Comparison of ENCODE assay signal across 12 cellular contexts in the genomic region with DNA sequence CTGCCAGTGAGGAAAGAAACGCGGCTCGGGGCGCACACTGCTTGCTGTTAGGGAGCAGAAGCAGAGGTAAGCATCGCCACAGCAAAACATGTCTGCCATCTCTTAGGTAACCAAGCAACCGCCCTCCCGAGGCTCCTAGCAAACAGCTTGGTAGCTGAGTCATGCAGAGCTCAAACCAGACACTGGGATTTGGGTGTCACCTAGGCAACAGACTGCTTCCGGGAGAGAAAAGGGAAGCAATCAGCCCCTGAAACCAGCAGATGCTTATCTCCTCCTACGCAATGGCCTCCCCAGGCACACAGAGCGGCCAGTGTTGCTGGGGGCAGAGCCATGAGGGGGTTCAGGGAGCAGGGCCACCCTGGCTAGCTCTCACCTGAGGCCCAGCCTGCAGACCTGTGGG. TPM values are rescaled to one million over a fixed set of nuclear protein-coding genes. Genes with fewer than 3 reads are reported as not detected.
DNase-seq lines count a peak whose midpoint lies in the region; ATAC-seq and TF ChIP-seq lines count a peak whose summit lies in the region.
"Not testable (repeated sequence)": the region's sequence is repeated elsewhere in the genome, so short reads cannot be mapped to it uniquely, and the experiment has no call there.
"Had no signal": no experiment of that assay in that cellular context is flagged by ENCODE, and none has a peak within 500 bp of the region (broad histone marks: within the 10 kb centered on the region; RNA-seq: fewer than 3 reads in every experiment).

No MANE protein-coding gene starts in this region.

- H3K27ac Mint-ChIP-seq in T-helper 2 cell treated with Interferon-gamma antibody and Interleukin-4, amounts not matched to agents 5 μg/mL and 100 μg/mL, for 36 hours, result peak overlapping the region; percentile 75
- peak overlapping the region; percentile 55 for H3K27ac Mint-ChIP-seq in activated naive CD4-positive, alpha-beta T cell treated with anti-CD3 and anti-CD28 coated beads, Interleukin-2, amount 50 U/mL, for 24 hours

- H3K9me3 Mint-ChIP-seq in T-helper 2 cell treated with Interferon-gamma antibody and Interleukin-4, amounts not matched to agents 5 μg/mL and 100 μg/mL, for 36 hours; activated naive CD4-positive, alpha-beta T cell treated with anti-CD3 and anti-CD28 coated beads, Interleukin-2, amount 50 U/mL, for 24 hours: not testable (repeated sequence)

- not testable (repeated sequence) for TF ChIP-seq CTCF in AG10803 (conservative IDR thresholded peaks at IDR 0.05; ENCODE audit: low read length)

- peak overlapping the region; percentile 29; the same call in 1 of the 2 replicates for H3K4me3 ChIP-seq in AG10803 (ENCODE audit: low read length)

- H3K36me3 Mint-ChIP-seq in T-helper 2 cell treated with Interferon-gamma antibody and Interleukin-4, amounts not matched to agents 5 μg/mL and 100 μg/mL, for 36 hours (ENCODE audit: low read depth), result peaks cover 18% of the 10 kb centered on the region
- not testable (repeated sequence) for H3K36me3 Mint-ChIP-seq in activated naive CD4-positive, alpha-beta T cell treated with anti-CD3 and anti-CD28 coated beads, Interleukin-2, amount 50 U/mL, for 24 hours

- not testable (repeated sequence) for H3K27me3 Mint-ChIP-seq in T-helper 2 cell treated with Interferon-gamma antibody and Interleukin-4, amounts not matched to agents 5 μg/mL and 100 μg/mL, for 36 hours (ENCODE audit: low read depth); activated naive CD4-positive, alpha-beta T cell treated with anti-CD3 and anti-CD28 coated beads, Interleukin-2, amount 50 U/mL, for 24 hours

- H3K4me3 Mint-ChIP-seq in T-helper 2 cell treated with Interferon-gamma antibody and Interleukin-4, amounts not matched to agents 5 μg/mL and 100 μg/mL, for 36 hours, result peak overlapping the region; percentile 96
- peak overlapping the region; percentile 19 for H3K4me3 Mint-ChIP-seq in activated naive CD4-positive, alpha-beta T cell treated with anti-CD3 and anti-CD28 coated beads, Interleukin-2, amount 50 U/mL, for 24 hours

- intact Hi-C loops in sciatic nerve (cut with DNase I), result not testable (repeated sequence)

- peak; percentile 74 for DNase-seq in AG10803 (ENCODE audit: low read depth)
- peak; percentile 62 for DNase-seq in NAMALWA (ENCODE audit: low spot score)
- peak; percentile 71 for DNase-seq in T-helper 2 cell treated with Interferon-gamma antibody and Interleukin-4, amounts not matched to agents 5 μg/mL and 100 μg/mL, for 36 hours (ENCODE audit: low spot score)
- peak; percentile 58 for DNase-seq in glomerular visceral epithelial cell (ENCODE audit: extremely low spot score)
- DNase-seq in sciatic nerve (ENCODE audit: low spot score), result not testable (repeated sequence)

- H3K4me1 Mint-ChIP-seq in T-helper 2 cell treated with Interferon-gamma antibody and Interleukin-4, amounts not matched to agents 5 μg/mL and 100 μg/mL, for 36 hours (ENCODE audit: low read depth), result peaks cover 33% of the 10 kb centered on the region
- H3K4me1 Mint-ChIP-seq in activated naive CD4-positive, alpha-beta T cell treated with anti-CD3 and anti-CD28 coated beads, Interleukin-2, amount 50 U/mL, for 24 hours, result peaks cover 32% of the 10 kb centered on the region

- ATAC-seq in GM18868 (IDR thresholded peaks at IDR 0.05; ENCODE audit: unreplicated experiment) (peak; percentile 73), HG02884 (IDR thresholded peaks at IDR 0.05; ENCODE audit: unreplicated experiment) (peak; percentile 62), sciatic nerve (peak; percentile 77)

RNA-seq across cellular contexts. Expression of gene IDS, which starts 1.7 kb away (rescaled TPM):
- total RNA-seq in sciatic nerve, result 111 TPM

RNA-seq across cellular contexts. Expression of gene EOLA1, which starts 37.4 kb away (rescaled TPM):
- total RNA-seq in sciatic nerve, result 18.9 TPM

RNA-seq across cellular contexts. Expression of gene HSFX3, which starts 46.3 kb away (rescaled TPM):
- not detected for total RNA-seq in sciatic nerve
- total RNA-seq: activated CD8-positive, alpha-beta memory T cell treated with anti-CD3 and anti-CD28 coated beads for 36 hours; kidney epithelial cell; MCF 10A; tibial nerve had no signal
